In the genomic region with DNA sequence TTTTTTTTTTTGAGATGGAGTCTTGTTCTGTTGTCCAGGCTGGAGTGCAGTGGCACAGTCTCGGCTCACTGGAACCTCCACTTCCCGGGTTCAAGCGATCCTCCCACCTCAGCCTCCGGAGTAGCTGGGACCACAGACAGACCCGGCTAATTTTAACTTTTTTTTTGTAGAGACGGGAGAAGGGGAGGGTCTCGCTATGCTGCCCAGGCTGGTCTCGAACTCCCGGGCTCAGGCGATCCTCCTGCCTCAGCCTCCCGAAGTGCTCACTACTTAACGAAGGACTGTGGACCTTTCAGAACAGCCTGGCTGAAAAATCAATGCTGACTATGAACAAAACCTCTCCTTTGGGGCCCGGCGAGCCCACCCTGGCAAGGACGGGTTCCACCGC, we compare ENCODE assay signal across 1 cellular context.
TF ChIP-seq lines count a peak whose summit lies in the region.

No MANE protein-coding gene starts in this region.

TF ChIP-seq in H1, 55 proteins besides CTCF, POLR2A, EP300 and RAD21:
- TF ChIP-seq TAF7 (optimal IDR thresholded peaks at IDR 0.05; ENCODE audit: borderline replicate concordance, low read depth, low read length) (no peak), KDM1A (IDR thresholded peaks at IDR 0.05; ENCODE audit: borderline replicate concordance, low read length) (0 out of 2 replicates have a peak, but pooled peaks have one; percentile 44)
TF ChIP-seq in H1: peak in this region for 1.
